In genomic region chr2:174681983-174682577, GRCh38 we compare ENCODE assay signal across 8 cellular contexts.
A peak's percentile ranks its signal among the peaks of the same experiment; 100 is the strongest.
DNase-seq lines count a peak whose midpoint lies in the region; ATAC-seq and TF ChIP-seq lines count a peak whose summit lies in the region.

No MANE protein-coding gene starts in this region.

- peak overlapping the region; percentile 90 for H3K4me2 ChIP-seq in BLaER1

- H3K9ac ChIP-seq in BLaER1: peak overlapping the region; percentile 48

- H3K9me3 Mint-ChIP-seq in mesothelial cell of epicardium: no peaks in the 10 kb centered on the region
- no peaks in the 10 kb centered on the region for H3K9me3 Mint-ChIP-seq in stimulated activated naive CD8-positive, alpha-beta T cell treated with anti-CD3 and anti-CD28 coated beads, Interleukin-15, amount 100 ng/mL, for 72 hours

- H3K36me3 ChIP-seq in BLaER1 (no peaks in the 10 kb centered on the region), ectodermal cell (ENCODE audit: control insufficient read depth, insufficient read depth, low read length) (no peaks in the 10 kb centered on the region)

- TF ChIP-seq CTCF in mesothelial cell of epicardium (IDR thresholded peaks at IDR 0.05; ENCODE audit: unreplicated experiment): no peak

- peak; percentile 22 to 35 for DNase-seq in activated CD4-positive, alpha-beta T cell treated with anti-CD3 and anti-CD28 coated beads for 4 hours
- DNase-seq in mesothelial cell of epicardium (ENCODE audit: low spot score in 2 of 2, unreplicated experiment in 2 of 2): peak in 1 of 2 experiments; percentile 54
- DNase-seq in stimulated activated naive CD8-positive, alpha-beta T cell treated with anti-CD3 and anti-CD28 coated beads, Interleukin-15, amount 100 ng/mL, for 72 hours: peak; percentile 50 to 55
- no peak for DNase-seq in NCI-H2029 treated with DMSO at 0.1 percent for 48 hours (lab: John Stamatoyannopoulos, UW)

- H3K4me1 ChIP-seq in BLaER1 (peaks cover 10% of the 10 kb centered on the region), ectodermal cell (ENCODE audit: control insufficient read depth, insufficient read depth, low read length) (peaks cover 6% of the 10 kb centered on the region)

- H4K20me1 ChIP-seq in BLaER1: no peaks in the 10 kb centered on the region

- 0 to 1% methylated on average over 51 to 52 of the region's 53 CpGs for WGBS in ectodermal cell, 2 experiments

- peak overlapping the region; percentile 7; the same call in 1 of the 2 replicates for H3K27ac ChIP-seq in BLaER1
- H3K27ac ChIP-seq in ectodermal cell (ENCODE audit: insufficient read depth, low read depth, low read length, poor library complexity, severe bottlenecking): no peak overlapping the region

- peak overlapping the region; percentile 79 for H3K4me3 Mint-ChIP-seq in mesothelial cell of epicardium
- H3K4me3 Mint-ChIP-seq in stimulated activated naive CD8-positive, alpha-beta T cell treated with anti-CD3 and anti-CD28 coated beads, Interleukin-15, amount 100 ng/mL, for 72 hours: peak overlapping the region; percentile 81 to 88

- no peaks in the 10 kb centered on the region for H3K9me3 ChIP-seq in BLaER1
- H3K9me3 ChIP-seq in ectodermal cell (ENCODE audit: control insufficient read depth, low read length): no peaks in the 10 kb centered on the region

- peaks cover 19% of the 10 kb centered on the region for H3K4me1 Mint-ChIP-seq in mesothelial cell of epicardium
- H3K4me1 Mint-ChIP-seq in stimulated activated naive CD8-positive, alpha-beta T cell treated with anti-CD3 and anti-CD28 coated beads, Interleukin-15, amount 100 ng/mL, for 72 hours: peaks cover 81% of the 10 kb centered on the region

- H3K4me3 ChIP-seq in BLaER1 (peak overlapping the region; percentile 78), ectodermal cell (ENCODE audit: insufficient read depth, low read depth, low read length) (peak overlapping the region; percentile 71)

- H3K27ac Mint-ChIP-seq in mesothelial cell of epicardium: no peak overlapping the region
- H3K27ac Mint-ChIP-seq in stimulated activated naive CD8-positive, alpha-beta T cell treated with anti-CD3 and anti-CD28 coated beads, Interleukin-15, amount 100 ng/mL, for 72 hours: peak overlapping the region; percentile 77 to 86

- H3K36me3 Mint-ChIP-seq in mesothelial cell of epicardium: no peaks in the 10 kb centered on the region

- H3K27me3 Mint-ChIP-seq in mesothelial cell of epicardium (ENCODE audit: low read depth): peaks cover 8% of the 10 kb centered on the region
- H3K27me3 Mint-ChIP-seq in stimulated activated naive CD8-positive, alpha-beta T cell treated with anti-CD3 and anti-CD28 coated beads, Interleukin-15, amount 100 ng/mL, for 72 hours: no peaks in the 10 kb centered on the region

- peaks cover 58% of the 10 kb centered on the region for H3K27me3 ChIP-seq in BLaER1
- peaks cover 45% of the 10 kb centered on the region for H3K27me3 ChIP-seq in ectodermal cell (ENCODE audit: control insufficient read depth, insufficient read depth, low read length, poor library complexity, severe bottlenecking)

- ATAC-seq in GM19351 (IDR thresholded peaks at IDR 0.05; ENCODE audit: unreplicated experiment) (peak; percentile 52), HG03520 (IDR thresholded peaks at IDR 0.05; ENCODE audit: unreplicated experiment) (peak; percentile 31)
- ATAC-seq in stimulated activated naive CD8-positive, alpha-beta T cell treated with anti-CD3 and anti-CD28 coated beads, Interleukin-15, amount 100 ng/mL, for 72 hours: peak; percentile 68
